17 cellular contexts compared by ENCODE assay signal in genomic region chr2:19785432-19785831, GRCh38.
DNase-seq lines count a peak whose midpoint lies in the region; ATAC-seq and TF ChIP-seq lines count a peak whose summit lies in the region.
"Had no signal": no experiment of that assay in that cellular context is flagged by ENCODE, and none has a peak within 500 bp of the region (broad histone marks: within the 10 kb centered on the region; RNA-seq: fewer than 3 reads in every experiment).

No MANE protein-coding gene starts in this region.

- H3K79me2 ChIP-seq in mammary epithelial cell (ENCODE audit: insufficient read depth, low read length): no peaks in the 10 kb centered on the region

- H3K9ac ChIP-seq in mammary epithelial cell (ENCODE audit: insufficient read depth, low read length) (no peak overlapping the region), colonic mucosa (ENCODE audit: low read depth in 2 of 2, low read length in 2 of 2) (no peak overlapping the region)

- dilution Hi-C loops in mammary epithelial cell (cut with HindIII; ENCODE audit: low sequenced_read_pairs): no loop called here

- no TSS peak for BruUV-seq in mammary epithelial cell (replicated peaks; lab: Mats Ljungman, UMichigan)

- H3K4me1 ChIP-seq in mammary epithelial cell (ENCODE audit: insufficient read depth, low read length) (peaks cover 18% of the 10 kb centered on the region), thoracic aorta (ENCODE audit: control insufficient read depth in 1 of 2, low read depth in 2 of 2) (peaks cover 19 to 51% of the 10 kb centered on the region in 2 donors), colonic mucosa (no peaks in the 10 kb centered on the region)
- H3K4me1 ChIP-seq: lower lobe of right lung had no signal

- in situ Hi-C loops in mammary epithelial cell (cut with MboI; ENCODE audit: low sequenced_read_pairs in 2 of 2): no loop called here

- no peak for DNase-seq in Right ventricle myocardium inferior (ENCODE audit: missing footprints)
- no peak for DNase-seq in cardiac septum (ENCODE audit: low spot score)
- peak; percentile 23 for DNase-seq in mammary epithelial cell
- DNase-seq in left cardiac atrium: no peak
- no peak for DNase-seq in thoracic aorta (ENCODE audit: low spot score)
- no peak for DNase-seq in colonic mucosa
- no peak for DNase-seq in activated naive CD4-positive, alpha-beta T cell treated with anti-CD3 and anti-CD28 coated beads, Interleukin-2, amount 50 U/mL, for 16 hours
- DNase-seq: activated CD8-positive, alpha-beta T cell treated with anti-CD3 and anti-CD28 coated beads for 36 hours; CD4-positive, alpha-beta memory T cell; foreskin keratinocyte; lower lobe of right lung; naive B cell; NCI-H1694; NCI-H510A treated with DMSO at 0.1 percent for 48 hours; stimulated activated CD4-positive, alpha-beta T cell treated with anti-CD3 and anti-CD28 coated beads, Interleukin-4, amount 100 ng/mL, for 24 hours; tibial artery had no signal

- no peak overlapping the region for H3K27ac ChIP-seq in mammary epithelial cell (ENCODE audit: insufficient read depth, low read depth, low read length)
- peak overlapping the region; percentile 69 to 80 for H3K27ac ChIP-seq in thoracic aorta
- no peak overlapping the region for H3K27ac ChIP-seq in colonic mucosa
- H3K27ac ChIP-seq: foreskin keratinocyte, lower lobe of right lung had no signal

- ATAC-seq in Right ventricle myocardium inferior (peak; percentile 64), left cardiac atrium (peak; percentile 59 to 62), thoracic aorta (ENCODE audit: insufficient number of reproducible peaks, low FRiP score, low read depth) (no peak), GM19463 (IDR thresholded peaks at IDR 0.05; ENCODE audit: unreplicated experiment) (no peak)
- ATAC-seq: activated CD8-positive, alpha-beta T cell treated with anti-CD3 and anti-CD28 coated beads for 36 hours; foreskin keratinocyte; lower lobe of right lung had no signal

- H3K9me3 ChIP-seq in mammary epithelial cell (replicated peaks; ENCODE audit: insufficient read depth, low read length): no peaks in the 10 kb centered on the region
- H3K9me3 ChIP-seq in thoracic aorta: no peaks in the 10 kb centered on the region
- no peaks in the 10 kb centered on the region for H3K9me3 ChIP-seq in colonic mucosa
- H3K9me3 ChIP-seq: lower lobe of right lung, tibial artery had no signal

- H3K36me3 ChIP-seq in mammary epithelial cell (ENCODE audit: insufficient read depth, low read length) (no peaks in the 10 kb centered on the region), thoracic aorta (no peaks in the 10 kb centered on the region), colonic mucosa (no peaks in the 10 kb centered on the region)
- H3K36me3 ChIP-seq: lower lobe of right lung, tibial artery had no signal

- no peak overlapping the region for H2AFZ ChIP-seq in mammary epithelial cell (ENCODE audit: low read depth, low read length)

- intact Hi-C loops in Right ventricle myocardium inferior (cut with DNase I): no loop called here
- intact Hi-C loops in cardiac septum (cut with DNase I): no loop called here
- intact Hi-C loops in mammary epithelial cell (cut with micrococcal nuclease): no loop called here
- intact Hi-C loops in left cardiac atrium (cut with DNase I): no loop called here
- intact Hi-C loops in colonic mucosa (cut with DNase I): no loop called here

- H3K4me3 ChIP-seq in mammary epithelial cell (replicated peaks in 1 of 3; ENCODE audit: insufficient read depth in 1 of 3, low read depth in 2 of 3, low read length in 3 of 3) (no peak overlapping the region), thoracic aorta (no peak overlapping the region), colonic mucosa (no peak overlapping the region)
- H3K4me3 ChIP-seq: lower lobe of right lung, tibial artery had no signal

- H3K4me2 ChIP-seq in mammary epithelial cell (ENCODE audit: insufficient read depth, low read depth, low read length): no peak overlapping the region

- H4K20me1 ChIP-seq in mammary epithelial cell (ENCODE audit: insufficient read depth, low read length): no peaks in the 10 kb centered on the region

- 92% methylated on average over 7 of the region's 7 CpGs for WGBS in mammary epithelial cell (ENCODE audit: low coverage, missing lambda C conversion rate)

- no peaks in the 10 kb centered on the region for H3K27me3 ChIP-seq in mammary epithelial cell (ENCODE audit: insufficient read depth, low read length)
- H3K27me3 ChIP-seq in thoracic aorta (replicated peaks; ENCODE audit: insufficient read depth): no peaks in the 10 kb centered on the region
- no peaks in the 10 kb centered on the region for H3K27me3 ChIP-seq in colonic mucosa
- H3K27me3 ChIP-seq: foreskin keratinocyte, tibial artery had no signal

- TF ChIP-seq CTCF in mammary epithelial cell (conservative IDR thresholded peaks at IDR 0.05 in 1 of 2, IDR thresholded peaks at IDR 0.05 in 1 of 2; ENCODE audit: extremely low read depth in 1 of 2, insufficient read depth in 1 of 2, low read depth in 1 of 2, low read length in 2 of 2) (no peak), thoracic aorta (IDR thresholded peaks at IDR 0.05) (no peak), colonic mucosa (IDR thresholded peaks at IDR 0.05) (no peak)

- CTCF ChIA-PET in mammary epithelial cell (lab: Charles Lee; ENCODE audit: low non-redundant PET): no interaction called here

Comparison
In these comparisons a context has a peak if more than half of its experiments do, and no peak if none do; other contexts are left out.
1. ATAC-seq: peak in Right ventricle myocardium inferior (single experiment) and left cardiac atrium (2 of 2); none in thoracic aorta (single experiment) and GM19463 (single experiment).
2. H3K27ac ChIP-seq: peak in thoracic aorta (2 of 2); none in mammary epithelial cell (single experiment) and colonic mucosa (single experiment).